1 cellular context compared by ENCODE assay signal in genomic region chr3:47536221-47536891, GRCh38.
TF ChIP-seq lines count a peak whose summit lies in the region.

No MANE protein-coding gene starts in this region.

TF ChIP-seq in HepG2, 621 proteins besides CTCF, POLR2A, EP300 and RAD21:
- 0 out of 2 replicates have a peak, but pooled peaks have one; percentile 36 for TF ChIP-seq HNRNPL (IDR thresholded peaks at IDR 0.05; ENCODE audit: low read depth, low read length)
- TF ChIP-seq ZNF20 (CRISPR knock-in tag; IDR thresholded peaks at IDR 0.05) = no peak
- TF ChIP-seq ZNF232 (CRISPR knock-in tag; IDR thresholded peaks at IDR 0.05; ENCODE audit: borderline replicate concordance) = no peak
- TF ChIP-seq HOXA3 (CRISPR knock-in tag; IDR thresholded peaks at IDR 0.05) = no peak
